In the genomic region with DNA sequence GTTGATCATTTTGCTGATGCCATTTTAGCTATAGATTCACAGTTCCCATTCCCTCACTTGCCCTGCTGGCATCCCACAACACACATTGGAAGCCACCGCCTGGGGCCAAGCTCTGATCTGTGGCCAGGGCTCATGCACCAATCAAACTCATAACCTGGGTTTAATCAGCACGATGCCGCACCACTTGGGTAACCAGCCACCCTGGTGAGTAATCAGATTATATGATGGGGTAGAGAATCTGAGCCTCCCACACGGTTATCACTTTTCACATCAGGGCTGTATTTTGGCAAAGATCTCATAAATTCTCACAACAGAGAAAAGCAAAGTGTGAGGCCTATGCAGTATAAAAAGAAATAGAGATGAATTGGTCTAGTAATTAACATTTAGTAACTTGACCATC, we compare ENCODE assay signal across 20 cellular contexts.
DNase-seq lines count a peak whose midpoint lies in the region; ATAC-seq and TF ChIP-seq lines count a peak whose summit lies in the region.
"Had no signal": no experiment of that assay in that cellular context is flagged by ENCODE, and none has a peak within 500 bp of the region (broad histone marks: within the 10 kb centered on the region; RNA-seq: fewer than 3 reads in every experiment).

No MANE protein-coding gene starts in this region.

- H3K27ac ChIP-seq in ACC112 (ENCODE audit: low read depth, low read length) (0 out of 2 replicates have a peak overlapping the region, but pooled peaks have one; percentile 3), HEK293 (ENCODE audit: extremely low read depth, low read depth, low read length) (no peak overlapping the region)
- H3K27ac ChIP-seq: thoracic aorta had no signal

- TF ChIP-seq CTCF in HEK293 (tag by site-specific recombination; IDR thresholded peaks at IDR 0.05) = no peak
- no peak for TF ChIP-seq CTCF in natural killer cell (IDR thresholded peaks at IDR 0.05)
- TF ChIP-seq CTCF in nephron progenitor cell (IDR thresholded peaks at IDR 0.05) = no peak

- H3K36me3 ChIP-seq in ACC112 (ENCODE audit: insufficient read depth, low read length) (no peaks in the 10 kb centered on the region), HEK293 (ENCODE audit: control insufficient read depth in 2 of 2, insufficient read depth in 1 of 2, low read length in 2 of 2) (no peaks in the 10 kb centered on the region)
- H3K36me3 ChIP-seq: heart right ventricle, thoracic aorta had no signal

- peaks cover 0 to 13% of the 10 kb centered on the region in 2 donors for H3K27me3 Mint-ChIP-seq in natural killer cell (ENCODE audit: low read depth in 2 of 2)
- H3K27me3 Mint-ChIP-seq in nephron progenitor cell (ENCODE audit: low read depth, poor library complexity) = no peaks in the 10 kb centered on the region

- H3K27ac Mint-ChIP-seq in natural killer cell (no peak overlapping the region), nephron progenitor cell (no peak overlapping the region)
- H3K27ac Mint-ChIP-seq: activated naive CD8-positive, alpha-beta T cell treated with anti-CD3 and anti-CD28 coated beads, Interleukin-2, amount 50 U/mL, for 24 hours; CD8-positive, alpha-beta T cell had no signal

- H2AFZ ChIP-seq in ACC112 (ENCODE audit: low read length, unreplicated experiment) = no peak overlapping the region

- POLR2A ChIA-PET in HEK293 (lab: Yijun Ruan, JAX) = no interaction called here

- H3K4me1 Mint-ChIP-seq in natural killer cell = no peaks in the 10 kb centered on the region
- H3K4me1 Mint-ChIP-seq in nephron progenitor cell = peaks cover 33% of the 10 kb centered on the region
- H3K4me1 Mint-ChIP-seq: activated naive CD8-positive, alpha-beta T cell treated with anti-CD3 and anti-CD28 coated beads, Interleukin-2, amount 50 U/mL, for 24 hours had no signal

- CTCF ChIA-PET in HEK293 (lab: Yijun Ruan, JAX) = interaction anchor here (0.6 to 1.3 kb wide), 3 partner anchors 37 to 67 kb away, joined by 3 to 7 read pairs (median 3); no protein-coding TSS in a partner anchor

- H3K4me1 ChIP-seq in ACC112 (ENCODE audit: control insufficient read depth, insufficient read depth, low read length, unreplicated experiment) = peaks cover 34% of the 10 kb centered on the region
- no peaks in the 10 kb centered on the region; the same call in 1 of the 2 replicates for H3K4me1 ChIP-seq in HEK293 (ENCODE audit: control insufficient read depth, insufficient read depth, low read length)

- intact Hi-C loops in natural killer cell (cut with micrococcal nuclease) = no loop called here

- no peaks in the 10 kb centered on the region for H3K27me3 ChIP-seq in ACC112 (ENCODE audit: insufficient read depth, low read length)
- H3K27me3 ChIP-seq: heart right ventricle had no signal

- no peaks in the 10 kb centered on the region for H3K9me3 ChIP-seq in HEK293 (ENCODE audit: control insufficient read depth, insufficient read depth, low read depth, low read length)
- H3K9me3 ChIP-seq: heart right ventricle, thoracic aorta had no signal

- no peaks in the 10 kb centered on the region for H3K9me3 Mint-ChIP-seq in natural killer cell
- peaks cover 5% of the 10 kb centered on the region for H3K9me3 Mint-ChIP-seq in nephron progenitor cell
- H3K9me3 Mint-ChIP-seq: activated naive CD8-positive, alpha-beta T cell treated with anti-CD3 and anti-CD28 coated beads, Interleukin-2, amount 50 U/mL, for 24 hours; CD8-positive, alpha-beta T cell had no signal

- H3K79me2 ChIP-seq in ACC112 (ENCODE audit: control insufficient read depth, insufficient read depth, low read length, unreplicated experiment) = no peaks in the 10 kb centered on the region

- ATAC-seq in natural killer cell = no peak
- ATAC-seq: activated naive CD8-positive, alpha-beta T cell treated with anti-CD3 and anti-CD28 coated beads, Interleukin-2, amount 50 U/mL, for 24 hours; CD8-positive, alpha-beta T cell; esophagus mucosa; GM12878; heart right ventricle had no signal

- H3K4me3 ChIP-seq in ACC112 (ENCODE audit: low read depth, low read length) (no peak overlapping the region), HEK293 (ENCODE audit: low read depth, low read length) (no peak overlapping the region)
- H3K4me3 ChIP-seq: GM12878, heart right ventricle, thoracic aorta had no signal

- H3K36me3 Mint-ChIP-seq in natural killer cell (no peaks in the 10 kb centered on the region), nephron progenitor cell (ENCODE audit: low read depth) (no peaks in the 10 kb centered on the region)
- H3K36me3 Mint-ChIP-seq: CD8-positive, alpha-beta T cell had no signal

- H3K4me3 Mint-ChIP-seq in natural killer cell (no peak overlapping the region), nephron progenitor cell (no peak overlapping the region)
- H3K4me3 Mint-ChIP-seq: activated naive CD8-positive, alpha-beta T cell treated with anti-CD3 and anti-CD28 coated beads, Interleukin-2, amount 50 U/mL, for 24 hours; CD8-positive, alpha-beta T cell; neural crest cell had no signal

- DNase-seq in amniotic epithelial cell (ENCODE audit: low read depth) = peak; percentile 69
- DNase-seq in kidney glomerular epithelial cell (lab: John Stamatoyannopoulos, UW) = peak; percentile 19
- DNase-seq in NCI-H748 (lab: John Stamatoyannopoulos, UW; ENCODE audit: unreplicated experiment) = no peak
- no peak for DNase-seq in natural killer cell
- no peak for DNase-seq in inferior parietal cortex (ENCODE audit: extremely low spot score)
- no peak for DNase-seq in nephron progenitor cell
- DNase-seq: activated CD4-positive, alpha-beta T cell treated with anti-CD3 and anti-CD28 coated beads for 48 hours; activated naive CD8-positive, alpha-beta T cell treated with anti-CD3 and anti-CD28 coated beads, Interleukin-2, amount 50 U/mL, for 24 hours; CD8-positive, alpha-beta T cell; central memory CD4-positive, alpha-beta T cell; heart right ventricle; islet precursor cell; NCI-H1436; NCI-H345 had no signal

TF ChIP-seq in HEK293, 187 proteins besides CTCF, POLR2A, EP300 and RAD21:
- TF ChIP-seq ZNF707 (tag by site-specific recombination; IDR thresholded peaks at IDR 0.05) (peak; percentile 12; the same call in 1 of the 2 replicates), IKZF3 (tag by site-specific recombination; IDR thresholded peaks at IDR 0.05) (no peak), GLIS1 (tag by site-specific recombination; IDR thresholded peaks at IDR 0.05) (peak; percentile 46; the same call in 1 of the 2 replicates)
TF ChIP-seq in HEK293: peak in this region for 2.

Comparison
In these comparisons a context has a peak if more than half of its experiments do, and no peak if none do; other contexts are left out.
1. DNase-seq: peak in amniotic epithelial cell (single experiment) and kidney glomerular epithelial cell (single experiment); none in NCI-H748 (single experiment), natural killer cell (single experiment), inferior parietal cortex (single experiment) and nephron progenitor cell (single experiment).